ENCODE assay signal across 1 cellular context in the genomic region with DNA sequence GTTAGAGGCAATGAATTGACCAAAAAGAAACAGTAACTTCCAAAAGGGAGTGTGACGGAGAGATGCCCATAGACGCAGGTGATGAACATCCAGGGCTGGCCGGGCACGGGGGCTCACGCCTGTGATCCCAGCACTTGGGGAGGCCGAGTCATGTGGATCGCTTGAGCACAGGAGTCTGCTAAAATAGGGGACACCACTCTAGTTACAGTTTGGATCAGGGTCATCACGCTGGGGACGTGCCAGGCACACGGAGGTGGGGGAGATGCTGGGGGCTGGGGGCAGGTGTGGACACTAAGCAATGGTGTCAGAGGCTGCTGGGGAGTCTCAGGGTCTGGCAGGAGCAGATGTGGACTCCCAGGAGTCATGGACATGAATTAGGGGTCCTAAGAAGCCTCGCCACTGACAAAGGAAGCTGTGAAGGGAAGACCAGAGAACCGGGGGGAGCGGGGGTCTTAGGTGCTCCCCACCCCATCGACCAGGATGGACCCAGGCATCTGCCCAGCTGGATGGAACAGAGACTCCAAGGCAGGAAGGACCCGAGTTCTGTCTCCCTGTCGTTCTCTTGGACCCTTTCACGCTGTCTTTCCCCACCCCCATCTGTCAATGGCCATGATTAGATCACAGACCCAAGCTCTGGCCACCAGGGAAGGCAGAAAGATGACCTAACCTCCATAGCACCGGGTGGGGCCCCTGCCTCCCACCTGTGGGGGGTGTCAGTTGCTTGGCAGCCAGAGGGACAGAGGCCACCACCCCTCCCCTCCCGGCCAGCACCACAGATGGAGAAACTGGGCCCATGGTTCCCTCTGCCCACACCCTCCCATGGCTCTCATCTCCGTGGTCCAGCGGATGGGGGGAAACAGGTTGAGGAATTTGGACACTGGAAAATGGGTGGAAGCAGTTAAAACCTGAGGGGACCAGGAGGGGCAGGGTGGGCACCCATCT.
TF ChIP-seq lines count a peak whose summit lies in the region.

No MANE protein-coding gene starts in this region.

TF ChIP-seq in K562, 482 proteins besides CTCF, POLR2A, EP300 and RAD21:
- no peak for TF ChIP-seq RHOXF2B (CRISPR knock-in tag; conservative IDR thresholded peaks at IDR 0.05)
- TF ChIP-seq RNF2 (IDR thresholded peaks at IDR 0.05), result no peak
- TF ChIP-seq ZNF436 (CRISPR knock-in tag; IDR thresholded peaks at IDR 0.05), result no peak
- no peak for TF ChIP-seq EHMT2 (IDR thresholded peaks at IDR 0.05)
- TF ChIP-seq, protein P1, sequence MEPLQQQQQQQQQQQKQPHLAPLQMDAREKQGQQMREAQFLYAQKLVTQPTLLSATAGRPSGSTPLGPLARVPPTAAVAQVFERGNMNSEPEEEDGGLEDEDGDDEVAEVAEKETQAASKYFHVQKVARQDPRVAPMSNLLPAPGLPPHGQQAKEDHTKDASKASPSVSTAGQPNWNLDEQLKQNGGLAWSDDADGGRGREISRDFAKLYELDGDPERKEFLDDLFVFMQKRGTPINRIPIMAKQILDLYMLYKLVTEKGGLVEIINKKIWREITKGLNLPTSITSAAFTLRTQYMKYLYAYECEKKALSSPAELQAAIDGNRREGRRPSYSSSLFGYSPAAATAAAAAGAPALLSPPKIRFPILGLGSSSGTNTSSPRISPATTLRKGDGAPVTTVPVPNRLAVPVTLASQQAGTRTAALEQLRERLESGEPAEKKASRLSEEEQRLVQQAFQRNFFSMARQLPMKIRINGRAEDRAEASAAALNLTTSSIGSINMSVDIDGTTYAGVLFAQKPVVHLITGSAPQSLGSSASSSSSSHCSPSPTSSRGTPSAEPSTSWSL (CRISPR knock-in tag; IDR thresholded peaks at IDR 0.05; ENCODE audit: borderline replicate concordance), result no peak
- TF ChIP-seq, protein P2, sequence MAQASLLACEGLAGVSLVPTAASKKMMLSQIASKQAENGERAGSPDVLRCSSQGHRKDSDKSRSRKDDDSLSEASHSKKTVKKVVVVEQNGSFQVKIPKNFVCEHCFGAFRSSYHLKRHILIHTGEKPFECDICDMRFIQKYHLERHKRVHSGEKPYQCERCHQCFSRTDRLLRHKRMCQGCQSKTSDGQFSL (CRISPR knock-in tag; IDR thresholded peaks at IDR 0.05), result no peak
- TF ChIP-seq, protein P2 (tag; IDR thresholded peaks at IDR 0.05), result no peak
- 0 out of 2 replicates have a peak, but pooled peaks have one; percentile 38 for TF ChIP-seq POLR2G (IDR thresholded peaks at IDR 0.05; ENCODE audit: low read depth, low read length)
- no peak for TF ChIP-seq POLR3G (IDR thresholded peaks at IDR 0.05; ENCODE audit: extremely low read depth, insufficient read length, insufficient replicate concordance)
- TF ChIP-seq ZBTB7A (IDR thresholded peaks at IDR 0.05; ENCODE audit: borderline replicate concordance, control insufficient read depth, low read depth, low read length), result 0 out of 2 replicates have a peak, but pooled peaks have one; percentile 12
- TF ChIP-seq POLR2AphosphoS5 (IDR thresholded peaks at IDR 0.05; ENCODE audit: control insufficient read depth, insufficient read depth, low read depth, low read length), result 0 out of 2 replicates have a peak, but pooled peaks have one; percentile 30
